1 cellular context compared by ENCODE assay signal in genomic region chr12:89257355-89257754, GRCh38.
TF ChIP-seq lines count a peak whose summit lies in the region.

No MANE protein-coding gene starts in this region.

TF ChIP-seq in SK-N-SH, 30 proteins besides CTCF, POLR2A, EP300 and RAD21 (continued from another document):
- TF ChIP-seq, protein P1, sequence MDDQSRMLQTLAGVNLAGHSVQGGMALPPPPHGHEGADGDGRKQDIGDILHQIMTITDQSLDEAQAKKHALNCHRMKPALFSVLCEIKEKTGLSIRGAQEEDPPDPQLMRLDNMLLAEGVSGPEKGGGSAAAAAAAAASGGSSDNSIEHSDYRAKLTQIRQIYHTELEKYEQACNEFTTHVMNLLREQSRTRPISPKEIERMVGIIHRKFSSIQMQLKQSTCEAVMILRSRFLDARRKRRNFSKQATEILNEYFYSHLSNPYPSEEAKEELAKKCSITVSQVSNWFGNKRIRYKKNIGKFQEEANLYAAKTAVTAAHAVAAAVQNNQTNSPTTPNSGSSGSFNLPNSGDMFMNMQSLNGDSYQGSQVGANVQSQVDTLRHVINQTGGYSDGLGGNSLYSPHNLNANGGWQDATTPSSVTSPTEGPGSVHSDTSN (IDR thresholded peaks at IDR 0.05) = no peak
